In genomic region chr3:50268703-50269451, GRCh38 we compare ENCODE assay signal across 11 cellular contexts. TPM values are rescaled to one million over a fixed set of nuclear protein-coding genes. Genes with fewer than 3 reads are reported as not detected.
DNase-seq lines count a peak whose midpoint lies in the region; ATAC-seq, FAIRE-seq and TF ChIP-seq lines count a peak whose summit lies in the region.
"Had no signal": no experiment of that assay in that cellular context is flagged by ENCODE, and none has a peak within 500 bp of the region (broad histone marks: within the 10 kb centered on the region; RNA-seq: fewer than 3 reads in every experiment).

SEMA3B (plus strand) TSS chr3:50269147; CDS start chr3:50269241, 94 bp downstream.

- no peaks in the 10 kb centered on the region for H3K79me2 ChIP-seq in H1 (ENCODE audit: control insufficient read depth in 1 of 2, insufficient read depth in 2 of 2, low read length in 2 of 2)

- H2BK120ac ChIP-seq in H1 (replicated peaks; ENCODE audit: low read depth, low read length) = no peak within 1 kb of the TSS

- POLR2A ChIA-PET in H1 (lab: Charles Lee; ENCODE audit: partially characterized antibody) = interaction anchor here (1.0 to 4.4 kb wide), 2 partner anchors 9 to 30 kb away, joined by 3 to 35 read pairs; partner anchors contain the start of genes HYAL3 and NAA80

- H3K4me2 ChIP-seq in H1 (ENCODE audit: insufficient read depth in 1 of 2, low read depth in 2 of 2, low read length in 2 of 2) = peak within 1 kb of the TSS in 1 of 2 experiments; percentile 28; a peak in 3 of 4 replicates

- no peak for TF ChIP-seq RAD21 in H1 (IDR thresholded peaks at IDR 0.05 in 1 of 2, conservative IDR thresholded peaks at IDR 0.05 in 1 of 2; ENCODE audit: low read depth in 2 of 2, low read length in 2 of 2)

- TF ChIP-seq EP300 in H1 (IDR thresholded peaks at IDR 0.05; ENCODE audit: borderline replicate concordance in 1 of 2, low read depth in 2 of 2, low read length in 2 of 2) = no peak

- no peak within 1 kb of the TSS for H3K14ac ChIP-seq in H1 (ENCODE audit: insufficient read length)

- H3K9me3 ChIP-seq in H1 (ENCODE audit: insufficient read depth in 2 of 2, low read depth in 1 of 2, low read length in 1 of 2) (no peaks in the 10 kb centered on the region), mucosa of descending colon (no peaks in the 10 kb centered on the region)

- H4K8ac ChIP-seq in H1 (ENCODE audit: extremely low read depth, insufficient read depth, low read length) = peak within 1 kb of the TSS; percentile 57

- H2BK15ac ChIP-seq in H1 (ENCODE audit: low read length) = peak within 1 kb of the TSS; percentile 99

- intact Hi-C loops in mucosa of descending colon (cut with DNase I, micrococcal nuclease) = no loop called here

- H3K4me1 ChIP-seq in H1 (replicated peaks in 1 of 4; ENCODE audit: control insufficient read depth in 3 of 4, insufficient read depth in 4 of 4, low read length in 3 of 4) (peaks cover 0 to 49% (median 36%) of the 10 kb centered on the region in 4 experiments; a peak in 6 of 7 replicates), mucosa of descending colon (ENCODE audit: low read depth) (peaks cover 56% of the 10 kb centered on the region)

- peak within 1 kb of the TSS; percentile 97; the same call in 1 of the 2 replicates for H2BK12ac ChIP-seq in H1 (ENCODE audit: low read depth, low read length)

- H3K56ac ChIP-seq in H1 (replicated peaks; ENCODE audit: insufficient read length, low read depth, low read length) = no peak within 1 kb of the TSS

- H4K5ac ChIP-seq in H1 (ENCODE audit: insufficient read length, low read depth, low read length) = no peak within 1 kb of the TSS

- CTCF ChIA-PET in H1 (lab: Charles Lee; ENCODE audit: partially characterized antibody) = interaction anchor here (0.6 to 53.5 kb wide), 8 partner anchors 10 to 123 kb away, joined by 3 to 2149 read pairs (median 52); partner anchors contain the start of genes GNAI2, IFRD2, LSMEM2 and SLC38A3

- peak within 1 kb of the TSS; percentile 11 for H2AK5ac ChIP-seq in H1 (ENCODE audit: low read depth, low read length)

- no peak for TF ChIP-seq POLR2A in H1 (IDR thresholded peaks at IDR 0.05; ENCODE audit: control extremely low read depth in 1 of 2, low read depth in 2 of 2, low read length in 2 of 2)

- H3K79me1 ChIP-seq in H1 (ENCODE audit: low read depth, low read length) = no peaks in the 10 kb centered on the region

- WGBS in H1 (ENCODE audit: extremely low coverage in 1 of 2, insufficient coverage in 1 of 2, insufficient read length in 1 of 2, insufficient replicate concordance in 2 of 2, low coverage in 1 of 2, low lambda C conversion rate in 2 of 2, missing lambda C conversion rate in 1 of 2), 2 experiments = 70% methylated on average over 18 of the region's 21 CpGs; no CpG with 5 or more reads in 1 of the 2 experiments

- peak within 1 kb of the TSS; percentile 39; the same call in 1 of the 2 replicates for H2BK5ac ChIP-seq in H1 (ENCODE audit: low read depth, low read length)

- peak within 1 kb of the TSS; percentile 72; the same call in 1 of the 2 replicates for H2BK20ac ChIP-seq in H1 (ENCODE audit: low read length)

- H3K4me3 ChIP-seq in H1 (ENCODE audit: extremely low read depth in 1 of 4, insufficient read depth in 2 of 4, low read depth in 3 of 4, low read length in 4 of 4) = no peak within 1 kb of the TSS
- H3K4me3 ChIP-seq in mucosa of descending colon = no peak within 1 kb of the TSS

- no peak within 1 kb of the TSS for H2AFZ ChIP-seq in H1 (ENCODE audit: low read length)

- ATAC-seq in mucosa of descending colon (peak; percentile 76), HG02678 (IDR thresholded peaks at IDR 0.05; ENCODE audit: unreplicated experiment) (no peak)

- peak within 1 kb of the TSS; percentile 81 for H4K91ac ChIP-seq in H1 (replicated peaks; ENCODE audit: insufficient read length, low read length)

- peak; percentile 25 for DNase-seq in NCI-H345 (lab: John Stamatoyannopoulos, UW)
- no peak for DNase-seq in NCI-H345 treated with DMSO at 0.1 percent for 48 hours (lab: John Stamatoyannopoulos, UW; ENCODE audit: unreplicated experiment)
- DNase-seq in H1 (ENCODE audit: low read depth in 1 of 2, low spot score in 2 of 2) = no peak
- peak; percentile 88 to 92 (median 89) for DNase-seq in mucosa of descending colon
- peak; percentile 72 for DNase-seq in urothelium cell line (ENCODE audit: low spot score)
- DNase-seq in stimulated activated CD4-positive, alpha-beta T cell treated with anti-CD3 and anti-CD28 coated beads, Interleukin-2, amount 100 ng/mL, for 24 hours = no peak
- DNase-seq in activated gamma-delta T cell (lab: John Stamatoyannopoulos, UW) = no peak
- DNase-seq: activated B cell treated with CpG ODN at 0.5 μM for 24 hours, naive B cell had no signal

- H3K23me2 ChIP-seq in H1 (ENCODE audit: low read depth, low read length) = peaks cover 4% of the 10 kb centered on the region; the same call in 1 of the 2 replicates

- H3K18ac ChIP-seq in H1 (ENCODE audit: extremely low read depth, low read length) = peak within 1 kb of the TSS; percentile 62

- H3K36me3 ChIP-seq in H1 (ENCODE audit: control insufficient read depth in 2 of 4, insufficient read depth in 4 of 4, low read length in 3 of 4) = no peaks in the 10 kb centered on the region
- H3K36me3 ChIP-seq in mucosa of descending colon (ENCODE audit: low read depth) = no peaks in the 10 kb centered on the region

- FAIRE-seq in H1 (lab: Jason Lieb, UNC) = no peak
- peak; percentile 56 for FAIRE-seq in urothelium cell line (lab: Jason Lieb, UNC)
- FAIRE-seq: A204.1 had no signal

- peaks cover 7 to 14% (median 9%) of the 10 kb centered on the region in 4 experiments for H3K27me3 ChIP-seq in H1 (replicated peaks in 1 of 4; ENCODE audit: control insufficient read depth in 3 of 4, extremely low read depth in 1 of 4, insufficient read depth in 3 of 4, low read length in 3 of 4)

- peaks cover 0 to 1% of the 10 kb centered on the region in 2 experiments for H4K20me1 ChIP-seq in H1 (replicated peaks in 1 of 2; ENCODE audit: control insufficient read depth in 1 of 2, insufficient read depth in 2 of 2, low read length in 2 of 2)

- H3K9ac ChIP-seq in H1 (replicated peaks in 1 of 4; ENCODE audit: extremely low read depth in 1 of 4, low read depth in 3 of 4, low read length in 3 of 4) = no peak within 1 kb of the TSS

- TF ChIP-seq CTCF in H1 (IDR thresholded peaks at IDR 0.05; ENCODE audit: control extremely low read depth in 1 of 3, insufficient read depth in 1 of 3, low read depth in 1 of 3, low read length in 3 of 3) (no peak), mucosa of descending colon (IDR thresholded peaks at IDR 0.05) (no peak)

- H3K4ac ChIP-seq in H1 (replicated peaks; ENCODE audit: insufficient read length, low read depth, low read length) = peak within 1 kb of the TSS; percentile 65

- no peak within 1 kb of the TSS for H3K23ac ChIP-seq in H1 (ENCODE audit: insufficient read length)

- no peak within 1 kb of the TSS for H3K27ac ChIP-seq in H1 (ENCODE audit: low read depth, low read length)

TF ChIP-seq in H1, 55 proteins besides CTCF, POLR2A, EP300 and RAD21:
- no peak for TF ChIP-seq SIN3A (conservative IDR thresholded peaks at IDR 0.05 in 1 of 2, IDR thresholded peaks at IDR 0.05 in 1 of 2; ENCODE audit: low read depth in 1 of 2, low read length in 2 of 2)
- TF ChIP-seq POLR2AphosphoS5 (IDR thresholded peaks at IDR 0.05; ENCODE audit: low read depth, low read length) = no peak
- TF ChIP-seq CREB1 (IDR thresholded peaks at IDR 0.05) = no peak
- no peak for TF ChIP-seq JUND (IDR thresholded peaks at IDR 0.05; ENCODE audit: low read length)
- no peak for TF ChIP-seq CEBPB (IDR thresholded peaks at IDR 0.05; ENCODE audit: low read depth, low read length)
- TF ChIP-seq KDM5A (IDR thresholded peaks at IDR 0.05; ENCODE audit: low read length) = no peak
- TF ChIP-seq, protein P1, sequence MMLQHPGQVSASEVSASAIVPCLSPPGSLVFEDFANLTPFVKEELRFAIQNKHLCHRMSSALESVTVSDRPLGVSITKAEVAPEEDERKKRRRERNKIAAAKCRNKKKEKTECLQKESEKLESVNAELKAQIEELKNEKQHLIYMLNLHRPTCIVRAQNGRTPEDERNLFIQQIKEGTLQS (IDR thresholded peaks at IDR 0.05; ENCODE audit: insufficient read depth, low read depth, low read length) = no peak
- TF ChIP-seq BACH1 (IDR thresholded peaks at IDR 0.05; ENCODE audit: low read length) = no peak
- TF ChIP-seq NANOG (IDR thresholded peaks at IDR 0.05; ENCODE audit: insufficient read depth, low read depth, low read length, poor library complexity, severe bottlenecking) = no peak
TF ChIP-seq in H1: peak in this region for 0.

RNA-seq across cellular contexts. Expression of gene SEMA3B, which starts in this region (rescaled TPM):
- total RNA-seq in H1 (2021; fragmentation: NEBNext Ultra II Directional; extraction: Animal tissue kit (Norgen Biotek cat#: 25700)) = 4.7 and 4.8 TPM in 2 replicates
- polyA plus RNA-seq in H1 (2011; rRNA removed) = 3.0 and 7.1 TPM in 2 replicates
- 7.4 TPM for polyA plus RNA-seq in H1 (2011; cell fraction: cytosol; rRNA removed)
- polyA plus RNA-seq in H1 (2011; cell fraction: nucleus; rRNA removed) = 37.5 TPM
- 3.1 to 6.7 TPM (median 5.4 TPM) in 4 replicates for polyA plus RNA-seq in H1 (2012, experiment 1 of 2)
- 2.1 TPM for polyA plus RNA-seq in H1 (2012, experiment 2 of 2)
- 2.4 TPM for polyA plus RNA-seq in H1 (2013, experiment 1 of 2)
- polyA plus RNA-seq in H1 (2013, experiment 2 of 2) = 2.4 TPM
- 1.2 and 1.4 TPM in 2 replicates for polyA minus RNA-seq in H1 (2011; rRNA and poly(A)+ RNA removed)
- 9.0 TPM for polyA minus RNA-seq in H1 (2011; cell fraction: cytosol; rRNA and poly(A)+ RNA removed)
- 6.6 TPM for polyA minus RNA-seq in H1 (2011; cell fraction: nucleus; rRNA and poly(A)+ RNA removed)
- 100 to 1,000 TPM in 1 of 3 donors, 10 to 100 TPM in 2; 42.0 to 129 (median 59.2) TPM for total RNA-seq in mucosa of descending colon
- total RNA-seq: activated B cell treated with CpG ODN at 0.5 μM for 24 hours had no signal

Comparison
In these comparisons a context has a peak if more than half of its experiments do, and no peak if none do; other contexts are left out.
1. DNase-seq: peak in NCI-H345 (single experiment), mucosa of descending colon (3 of 3) and urothelium cell line (single experiment); none in NCI-H345 treated with DMSO at 0.1 percent for 48 hours (single experiment), H1 (0 of 2), stimulated activated CD4-positive, alpha-beta T cell treated with anti-CD3 and anti-CD28 coated beads, Interleukin-2, amount 100 ng/mL, for 24 hours (0 of 2) and activated gamma-delta T cell (single experiment).